Comparison of ENCODE assay signal across 13 cellular contexts in the genomic region with DNA sequence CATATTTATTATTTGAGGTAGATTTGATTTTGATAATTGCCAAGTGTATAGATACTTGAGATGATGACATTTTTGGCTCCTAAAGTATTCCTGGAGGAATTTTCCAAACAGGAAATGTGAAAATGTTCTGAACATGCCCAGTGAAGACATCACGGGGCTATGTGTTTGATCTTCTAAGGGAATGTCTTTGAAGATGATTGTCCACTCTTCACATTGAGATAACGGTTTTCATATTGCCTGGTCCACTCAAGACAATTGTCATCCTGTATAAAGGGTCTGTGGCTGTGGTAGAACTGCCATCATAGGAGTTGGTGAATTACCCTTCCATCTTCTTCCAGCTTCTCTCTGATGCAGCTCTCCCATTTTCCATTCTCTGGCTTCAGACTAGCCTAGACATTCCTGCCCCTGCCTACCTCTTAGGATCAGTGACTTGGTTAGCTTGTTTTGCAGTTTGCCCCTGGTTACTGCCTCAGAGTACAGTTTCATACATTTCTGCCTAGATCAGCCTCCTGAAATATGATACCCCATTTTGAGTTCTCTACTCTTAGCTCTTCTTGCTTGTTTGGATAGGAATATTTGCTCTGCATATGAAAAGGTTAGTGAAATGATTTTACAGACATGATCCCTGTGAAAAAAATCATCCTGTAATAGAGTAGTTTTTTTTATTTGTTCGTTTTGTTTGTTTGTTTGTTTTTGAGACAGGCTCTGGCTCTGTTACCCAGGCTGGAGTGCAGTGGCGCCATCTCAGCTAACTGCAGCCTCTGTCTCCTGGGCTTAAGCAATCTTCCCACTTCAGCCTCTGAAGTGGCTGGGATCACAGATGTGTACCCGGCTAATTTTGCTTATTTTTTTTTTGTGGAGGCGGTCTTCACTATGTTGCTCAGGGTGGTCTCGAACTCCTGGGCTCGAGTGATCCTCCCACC.
DNase-seq lines count a peak whose midpoint lies in the region; ATAC-seq and TF ChIP-seq lines count a peak whose summit lies in the region.
"Had no signal": no experiment of that assay in that cellular context is flagged by ENCODE, and none has a peak within 500 bp of the region (broad histone marks: within the 10 kb centered on the region; RNA-seq: fewer than 3 reads in every experiment).

No MANE protein-coding gene starts in this region.

- H3K27me3 Mint-ChIP-seq in WTC11 (ENCODE audit: low read depth) = no peaks in the 10 kb centered on the region

- H3K9me3 Mint-ChIP-seq in WTC11 = peaks cover 12% of the 10 kb centered on the region

- POLR2A ChIA-PET in WTC11 (lab: Charles Lee) = no interaction called here

- H3K27ac ChIP-seq in right lobe of liver = peak overlapping the region; percentile 53 to 78 (median 75)
- H3K27ac ChIP-seq in prostate gland = no peak overlapping the region
- H3K27ac ChIP-seq: skin epidermis, testis had no signal

- peak; percentile 31 for DNase-seq in NCI-H1436 treated with DMSO at 0.1 percent for 48 hours (lab: John Stamatoyannopoulos, UW)
- DNase-seq in NCI-H1436 (lab: John Stamatoyannopoulos, UW) = no peak
- peak; percentile 52 for DNase-seq in NCI-H1092 (lab: John Stamatoyannopoulos, UW)
- no peak for DNase-seq in WTC11 (ENCODE audit: low spot score)
- DNase-seq in right lobe of liver = no peak
- DNase-seq in activated CD4-positive, CD25-positive, alpha-beta regulatory T cell (lab: John Stamatoyannopoulos, UW) = no peak
- no peak for DNase-seq in prostate gland (ENCODE audit: low spot score)
- DNase-seq in NOMO-1 treated with dmso at 0.1 percent for 144 hours (lab: John Stamatoyannopoulos, UW; ENCODE audit: unreplicated experiment) = no peak
- DNase-seq: activated gamma-delta T cell treated with Interleukin-2 at 50 U/mL for 16 hours, NCI-H1930, testis had no signal

- peaks cover 0 to 81% (median 36%) of the 10 kb centered on the region in 4 donors for H3K4me1 ChIP-seq in right lobe of liver
- H3K4me1 ChIP-seq in prostate gland (replicated peaks) = peaks cover 2% of the 10 kb centered on the region
- H3K4me1 ChIP-seq: testis had no signal

- 52% methylated on average over 8 of the region's 8 CpGs for WGBS in right lobe of liver (ENCODE audit: insufficient coverage, low coverage, low lambda C conversion rate, missing lambda C conversion rate)
- WGBS in prostate gland = 76% methylated on average over 8 of the region's 8 CpGs

- ATAC-seq in WTC11 (no peak), right lobe of liver (peak; percentile 27 to 48 (median 40))

- H3K4me3 Mint-ChIP-seq in WTC11 = no peak overlapping the region

- TF ChIP-seq CTCF in WTC11 (IDR thresholded peaks at IDR 0.05) = no peak
- no peak for TF ChIP-seq CTCF in right lobe of liver (IDR thresholded peaks at IDR 0.05)
- no peak for TF ChIP-seq CTCF in prostate gland (IDR thresholded peaks at IDR 0.05)

- CTCF ChIA-PET in WTC11 (lab: Charles Lee) = interaction anchor here (1.2 kb wide), 1 partner anchor 27 kb away, joined by 4 read pairs; no protein-coding TSS in a partner anchor

- H3K27ac Mint-ChIP-seq in WTC11 = peak overlapping the region; percentile 81

- peaks cover 52% of the 10 kb centered on the region for H3K36me3 Mint-ChIP-seq in WTC11

- H3K4me1 Mint-ChIP-seq in WTC11 = peaks cover 12% of the 10 kb centered on the region

- H3K36me3 ChIP-seq in right lobe of liver (peaks cover 0 to 28% (median 1%) of the 10 kb centered on the region in 4 donors), prostate gland (no peaks in the 10 kb centered on the region)

- no peak overlapping the region for H3K4me3 ChIP-seq in right lobe of liver
- no peak overlapping the region for H3K4me3 ChIP-seq in prostate gland
- H3K4me3 ChIP-seq: lung, skin epidermis, testis had no signal

- H3K9me3 ChIP-seq in right lobe of liver (no peaks in the 10 kb centered on the region), prostate gland (no peaks in the 10 kb centered on the region)
- H3K9me3 ChIP-seq: testis had no signal

- TF ChIP-seq POLR2A in right lobe of liver (IDR thresholded peaks at IDR 0.05) (no peak), prostate gland (IDR thresholded peaks at IDR 0.05) (no peak)

- H3K27me3 ChIP-seq in right lobe of liver (no peaks in the 10 kb centered on the region), prostate gland (replicated peaks; ENCODE audit: insufficient read depth) (no peaks in the 10 kb centered on the region)
- H3K27me3 ChIP-seq: testis had no signal

- intact Hi-C loops in right lobe of liver (cut with DNase I) (no loop called here), prostate gland (cut with DNase I) (no loop called here)

TF ChIP-seq in WTC11, 78 proteins besides CTCF, POLR2A, EP300 and RAD21 (continues in another document):
- TF ChIP-seq GABPB1 (CRISPR knock-in tag; IDR thresholded peaks at IDR 0.05) = no peak
- TF ChIP-seq CREB1 (CRISPR knock-in tag; IDR thresholded peaks at IDR 0.05) = no peak
- TF ChIP-seq ERG (CRISPR knock-in tag; IDR thresholded peaks at IDR 0.05) = no peak
- TF ChIP-seq, protein P1, sequence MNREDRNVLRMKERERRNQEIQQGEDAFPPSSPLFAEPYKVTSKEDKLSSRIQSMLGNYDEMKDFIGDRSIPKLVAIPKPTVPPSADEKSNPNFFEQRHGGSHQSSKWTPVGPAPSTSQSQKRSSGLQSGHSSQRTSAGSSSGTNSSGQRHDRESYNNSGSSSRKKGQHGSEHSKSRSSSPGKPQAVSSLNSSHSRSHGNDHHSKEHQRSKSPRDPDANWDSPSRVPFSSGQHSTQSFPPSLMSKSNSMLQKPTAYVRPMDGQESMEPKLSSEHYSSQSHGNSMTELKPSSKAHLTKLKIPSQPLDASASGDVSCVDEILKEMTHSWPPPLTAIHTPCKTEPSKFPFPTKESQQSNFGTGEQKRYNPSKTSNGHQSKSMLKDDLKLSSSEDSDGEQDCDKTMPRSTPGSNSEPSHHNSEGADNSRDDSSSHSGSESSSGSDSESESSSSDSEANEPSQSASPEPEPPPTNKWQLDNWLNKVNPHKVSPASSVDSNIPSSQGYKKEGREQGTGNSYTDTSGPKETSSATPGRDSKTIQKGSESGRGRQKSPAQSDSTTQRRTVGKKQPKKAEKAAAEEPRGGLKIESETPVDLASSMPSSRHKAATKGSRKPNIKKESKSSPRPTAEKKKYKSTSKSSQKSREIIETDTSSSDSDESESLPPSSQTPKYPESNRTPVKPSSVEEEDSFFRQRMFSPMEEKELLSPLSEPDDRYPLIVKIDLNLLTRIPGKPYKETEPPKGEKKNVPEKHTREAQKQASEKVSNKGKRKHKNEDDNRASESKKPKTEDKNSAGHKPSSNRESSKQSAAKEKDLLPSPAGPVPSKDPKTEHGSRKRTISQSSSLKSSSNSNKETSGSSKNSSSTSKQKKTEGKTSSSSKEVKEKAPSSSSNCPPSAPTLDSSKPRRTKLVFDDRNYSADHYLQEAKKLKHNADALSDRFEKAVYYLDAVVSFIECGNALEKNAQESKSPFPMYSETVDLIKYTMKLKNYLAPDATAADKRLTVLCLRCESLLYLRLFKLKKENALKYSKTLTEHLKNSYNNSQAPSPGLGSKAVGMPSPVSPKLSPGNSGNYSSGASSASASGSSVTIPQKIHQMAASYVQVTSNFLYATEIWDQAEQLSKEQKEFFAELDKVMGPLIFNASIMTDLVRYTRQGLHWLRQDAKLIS (CRISPR knock-in tag; IDR thresholded peaks at IDR 0.05; ENCODE audit: borderline replicate concordance) = no peak
- TF ChIP-seq, protein P2, sequence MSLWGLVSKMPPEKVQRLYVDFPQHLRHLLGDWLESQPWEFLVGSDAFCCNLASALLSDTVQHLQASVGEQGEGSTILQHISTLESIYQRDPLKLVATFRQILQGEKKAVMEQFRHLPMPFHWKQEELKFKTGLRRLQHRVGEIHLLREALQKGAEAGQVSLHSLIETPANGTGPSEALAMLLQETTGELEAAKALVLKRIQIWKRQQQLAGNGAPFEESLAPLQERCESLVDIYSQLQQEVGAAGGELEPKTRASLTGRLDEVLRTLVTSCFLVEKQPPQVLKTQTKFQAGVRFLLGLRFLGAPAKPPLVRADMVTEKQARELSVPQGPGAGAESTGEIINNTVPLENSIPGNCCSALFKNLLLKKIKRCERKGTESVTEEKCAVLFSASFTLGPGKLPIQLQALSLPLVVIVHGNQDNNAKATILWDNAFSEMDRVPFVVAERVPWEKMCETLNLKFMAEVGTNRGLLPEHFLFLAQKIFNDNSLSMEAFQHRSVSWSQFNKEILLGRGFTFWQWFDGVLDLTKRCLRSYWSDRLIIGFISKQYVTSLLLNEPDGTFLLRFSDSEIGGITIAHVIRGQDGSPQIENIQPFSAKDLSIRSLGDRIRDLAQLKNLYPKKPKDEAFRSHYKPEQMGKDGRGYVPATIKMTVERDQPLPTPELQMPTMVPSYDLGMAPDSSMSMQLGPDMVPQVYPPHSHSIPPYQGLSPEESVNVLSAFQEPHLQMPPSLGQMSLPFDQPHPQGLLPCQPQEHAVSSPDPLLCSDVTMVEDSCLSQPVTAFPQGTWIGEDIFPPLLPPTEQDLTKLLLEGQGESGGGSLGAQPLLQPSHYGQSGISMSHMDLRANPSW (CRISPR knock-in tag; conservative IDR thresholded peaks at IDR 0.05; ENCODE audit: low read depth) = no peak

Comparison
In these comparisons a context has a peak if more than half of its experiments do, and no peak if none do; other contexts are left out.
1. DNase-seq: peak in NCI-H1436 treated with DMSO at 0.1 percent for 48 hours (single experiment) and NCI-H1092 (single experiment); none in NCI-H1436 (single experiment), WTC11 (single experiment), right lobe of liver (0 of 3), activated CD4-positive, CD25-positive, alpha-beta regulatory T cell (0 of 4), prostate gland (single experiment) and NOMO-1 treated with dmso at 0.1 percent for 144 hours (single experiment).
2. H3K27ac ChIP-seq: peak in right lobe of liver (3 of 3); none in prostate gland (0 of 2).